In the genomic region with DNA sequence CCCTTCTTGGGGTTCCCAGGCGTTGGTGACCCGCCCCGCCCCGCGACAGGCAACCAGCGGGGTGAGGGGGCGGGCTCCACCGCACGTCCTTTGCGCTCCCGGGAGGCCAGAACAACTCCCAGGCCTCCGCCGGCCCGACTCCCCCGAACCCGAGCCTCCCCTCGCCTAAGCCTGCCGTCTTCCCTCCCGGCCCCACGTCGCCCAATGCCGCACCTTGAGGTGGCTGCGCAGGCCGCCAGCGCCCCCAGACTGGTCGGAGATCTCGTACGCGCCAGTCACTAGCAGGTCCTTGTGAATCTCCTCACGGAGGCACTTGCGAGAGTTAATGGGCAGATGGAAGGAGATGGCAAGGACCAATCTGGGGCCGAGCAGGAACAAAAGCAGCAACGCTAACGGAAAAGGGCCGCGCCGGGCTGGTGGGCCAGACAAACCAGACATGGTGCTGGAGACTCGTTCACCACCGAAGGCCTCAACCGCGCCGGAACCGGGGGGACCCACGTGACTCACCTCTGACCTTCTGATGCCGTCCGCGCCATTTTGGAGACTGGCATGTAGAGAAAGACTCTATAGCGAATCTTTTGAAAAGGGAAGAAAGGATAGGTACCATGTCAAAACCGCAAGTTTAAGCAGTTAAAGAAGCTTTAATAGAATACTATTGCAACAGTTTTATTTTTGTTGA, we compare ENCODE assay signal across 8 cellular contexts. TPM values are rescaled to one million over a fixed set of nuclear protein-coding genes. Genes with fewer than 3 reads are reported as not detected.
DNase-seq lines count a peak whose midpoint lies in the region; ATAC-seq and TF ChIP-seq lines count a peak whose summit lies in the region.

Gene TMED10, minus strand, starts transcription at position 471 of the 679 bp plus-strand sequence. Its CDS starts 33 bp downstream, at position 438.

- H3K27ac Mint-ChIP-seq in CD4-positive, alpha-beta memory T cell: peak within 1 kb of the TSS; percentile 98 to 99 (median 98)

- peak; percentile 66 for ATAC-seq in GM19328 (IDR thresholded peaks at IDR 0.05; ENCODE audit: unreplicated experiment)
- peak; percentile 32 for ATAC-seq in HG03469 (IDR thresholded peaks at IDR 0.05; ENCODE audit: unreplicated experiment)

- intact Hi-C loops in CD4-positive, alpha-beta memory T cell (cut with micrococcal nuclease): loop anchor here (1.0 to 5.0 kb wide), 10 partner anchors 34 to 485 kb away; partner anchors contain the start of genes EIF2B2, FOS, NEK9 and TTLL5

- H3K36me3 ChIP-seq in CD4-positive, alpha-beta memory T cell (ENCODE audit: insufficient read depth, low read length): no peaks in the 10 kb centered on the region
- H3K36me3 ChIP-seq in NT2/D1 (ENCODE audit: insufficient read depth, insufficient read length, low read length): no peaks in the 10 kb centered on the region
- H3K36me3 ChIP-seq in mucosa of stomach (ENCODE audit: control insufficient read depth, insufficient read depth, low read length): no peaks in the 10 kb centered on the region

- peaks cover 7 to 17% of the 10 kb centered on the region in 2 donors for H3K36me3 Mint-ChIP-seq in CD4-positive, alpha-beta memory T cell

- H3K4me3 Mint-ChIP-seq in CD4-positive, alpha-beta memory T cell: peak within 1 kb of the TSS; percentile 83 to 97 (median 94)

- peak; percentile 95 to 96 (median 95) for DNase-seq in CD4-positive, alpha-beta memory T cell
- DNase-seq in NT2/D1 (ENCODE audit: low read depth, low spot score) (peak; percentile 78), activated T-cell treated with anti-CD3 and anti-CD28 coated beads for 48 hours (ENCODE audit: low read depth) (peak; percentile 84), erythroblast (lab: John Stamatoyannopoulos, UW) (peak; percentile 93 to 95)
- peak; percentile 80 to 87 for DNase-seq in stimulated activated CD8-positive, alpha-beta memory T cell treated with anti-CD3 and anti-CD28 coated beads, Interleukin-7, amount 100 ng/mL, for 1 hour (ENCODE audit: low read depth in 2 of 2)

- peaks cover 28 to 57% (median 44%) of the 10 kb centered on the region in 4 donors for H3K4me1 Mint-ChIP-seq in CD4-positive, alpha-beta memory T cell

- H3K4me3 ChIP-seq in CD4-positive, alpha-beta memory T cell (ENCODE audit: low read length in 2 of 2): peak within 1 kb of the TSS; percentile 78 to 84
- H3K4me3 ChIP-seq in NT2/D1 (ENCODE audit: insufficient read length, low read depth): peak within 1 kb of the TSS; percentile 74
- peak within 1 kb of the TSS; percentile 78 for H3K4me3 ChIP-seq in mucosa of stomach (ENCODE audit: low read length)

- CTCF ChIA-PET in CD4-positive, alpha-beta memory T cell (lab: Charles Lee; ENCODE audit: partially characterized antibody): interaction anchor here (1.2 to 4.3 kb wide), 4 partner anchors 13 to 119 kb away, joined by 5 to 19 read pairs (median 6); no protein-coding TSS in a partner anchor

- peak; percentile 77 for TF ChIP-seq POLR2A in erythroblast (IDR thresholded peaks at IDR 0.05; ENCODE audit: low read length)

- peaks cover 38% of the 10 kb centered on the region for H3K4me1 ChIP-seq in CD4-positive, alpha-beta memory T cell (ENCODE audit: insufficient read depth, low read length)
- H3K4me1 ChIP-seq in NT2/D1 (ENCODE audit: insufficient read depth, insufficient read length) (no peaks in the 10 kb centered on the region), mucosa of stomach (ENCODE audit: control insufficient read depth, insufficient read depth, low read length) (peaks cover 11% of the 10 kb centered on the region)

- H3K9me3 ChIP-seq in CD4-positive, alpha-beta memory T cell (ENCODE audit: control insufficient read depth in 1 of 2, low read length in 2 of 2): no peaks in the 10 kb centered on the region
- H3K9me3 ChIP-seq in NT2/D1 (ENCODE audit: insufficient read depth, low read length) (no peaks in the 10 kb centered on the region), mucosa of stomach (ENCODE audit: control insufficient read depth, low read length) (no peaks in the 10 kb centered on the region)

- H3K9me3 Mint-ChIP-seq in CD4-positive, alpha-beta memory T cell: no peaks in the 10 kb centered on the region

- peak within 1 kb of the TSS; percentile 99 for H3K27ac ChIP-seq in CD4-positive, alpha-beta memory T cell (ENCODE audit: low read depth, low read length)

- POLR2A ChIA-PET in CD4-positive, alpha-beta memory T cell (lab: Charles Lee; ENCODE audit: partially characterized antibody): interaction anchor here (0.6 to 4.0 kb wide), 35 partner anchors 9 to 1852 kb away, joined by 3 to 29 read pairs (median 4); partner anchors contain the start of genes DLST, FOS and NEK9

- H3K27me3 ChIP-seq in CD4-positive, alpha-beta memory T cell (ENCODE audit: insufficient read depth, low read length): no peaks in the 10 kb centered on the region
- H3K27me3 ChIP-seq in NT2/D1 (ENCODE audit: insufficient read depth, insufficient read length): no peaks in the 10 kb centered on the region
- H3K27me3 ChIP-seq in mucosa of stomach (ENCODE audit: control insufficient read depth, insufficient read depth, low read length): no peaks in the 10 kb centered on the region

- peak within 1 kb of the TSS; percentile 92 for H3K9ac ChIP-seq in NT2/D1 (ENCODE audit: insufficient read length, low read depth)
- peak within 1 kb of the TSS; percentile 83 for H3K9ac ChIP-seq in mucosa of stomach (ENCODE audit: low read length)

- H3K27me3 Mint-ChIP-seq in CD4-positive, alpha-beta memory T cell: no peaks in the 10 kb centered on the region

RNA-seq across cellular contexts. Expression of gene TMED10, which starts in this region (rescaled TPM):
- 100 to 1,000 TPM; 202 to 217 TPM for total RNA-seq in CD4-positive, alpha-beta memory T cell
- polyA plus RNA-seq in CD4-positive, alpha-beta memory T cell: 100 to 1,000 TPM; 338 to 425 TPM

Comparison
In these comparisons a context has a peak if more than half of its experiments do, and no peak if none do; other contexts are left out.
1. Peak in every context shown above with its lines: DNase-seq, ATAC-seq, H3K4me3 ChIP-seq and H3K27ac ChIP-seq.